1 cellular context compared by ENCODE assay signal in genomic region chr19:45585158-45585577, GRCh38.
A peak's percentile ranks its signal among the peaks of the same experiment; 100 is the strongest.
TF ChIP-seq lines count a peak whose summit lies in the region.

No MANE protein-coding gene starts in this region.

TF ChIP-seq in K562, 482 proteins besides CTCF, POLR2A, EP300 and RAD21 (continued from another document and continues in another):
- peak; percentile 26; the same call in 1 of the 2 replicates for TF ChIP-seq FOXP4 (CRISPR knock-in tag; IDR thresholded peaks at IDR 0.05; ENCODE audit: borderline replicate concordance)
- no peak for TF ChIP-seq ARID3B (CRISPR knock-in tag; IDR thresholded peaks at IDR 0.05; ENCODE audit: borderline replicate concordance)
- TF ChIP-seq ELF4 (CRISPR knock-in tag; IDR thresholded peaks at IDR 0.05), result no peak
- TF ChIP-seq ZNF239 (CRISPR knock-in tag; IDR thresholded peaks at IDR 0.05), result no peak
- TF ChIP-seq PBX2 (CRISPR knock-in tag; IDR thresholded peaks at IDR 0.05; ENCODE audit: low read depth), result no peak
- TF ChIP-seq PBX2 (tag; conservative IDR thresholded peaks at IDR 0.05; ENCODE audit: low read depth), result no peak
- TF ChIP-seq NR2F6 (CRISPR knock-in tag; IDR thresholded peaks at IDR 0.05), result 0 out of 2 replicates have a peak, but pooled peaks have one; percentile 15
- TF ChIP-seq ZNF395 (CRISPR knock-in tag; IDR thresholded peaks at IDR 0.05), result no peak
- no peak for TF ChIP-seq NR0B1 (IDR thresholded peaks at IDR 0.05; ENCODE audit: partially characterized antibody)
- TF ChIP-seq ADNP (tag; IDR thresholded peaks at IDR 0.05), result peak; percentile 69; the same call in 1 of the 2 replicates
- TF ChIP-seq TRIM25 (IDR thresholded peaks at IDR 0.05; ENCODE audit: borderline replicate concordance), result no peak
- no peak for TF ChIP-seq CUX1 (CRISPR knock-in tag; IDR thresholded peaks at IDR 0.05)
- no peak for TF ChIP-seq ELF2 (CRISPR knock-in tag; IDR thresholded peaks at IDR 0.05)
- TF ChIP-seq RHOXF2B (CRISPR knock-in tag; conservative IDR thresholded peaks at IDR 0.05), result no peak
- TF ChIP-seq MTA3 (IDR thresholded peaks at IDR 0.05; ENCODE audit: borderline replicate concordance), result no peak
- 0 out of 2 replicates have a peak, but pooled peaks have one; percentile 41 for TF ChIP-seq ZNF12 (CRISPR knock-in tag; IDR thresholded peaks at IDR 0.05)
- TF ChIP-seq YY1 (IDR thresholded peaks at IDR 0.05; ENCODE audit: borderline replicate concordance in 1 of 3, control insufficient read depth in 1 of 3, extremely low read depth in 1 of 3, insufficient read depth in 3 of 3, insufficient read length in 1 of 3, insufficient replicate concordance in 2 of 3, low read depth in 1 of 3, low read length in 2 of 3), result no peak
- no peak for TF ChIP-seq ESRRB (CRISPR knock-in tag; IDR thresholded peaks at IDR 0.05; ENCODE audit: borderline replicate concordance)
- no peak for TF ChIP-seq ZNF174 (CRISPR knock-in tag; IDR thresholded peaks at IDR 0.05)
- no peak for TF ChIP-seq ARID2 (IDR thresholded peaks at IDR 0.05)
- TF ChIP-seq THRB (CRISPR knock-in tag; conservative IDR thresholded peaks at IDR 0.05), result no peak
- no peak for TF ChIP-seq ZNF76 (CRISPR knock-in tag; IDR thresholded peaks at IDR 0.05; ENCODE audit: borderline replicate concordance)
- peak; percentile 99 for TF ChIP-seq BCOR (IDR thresholded peaks at IDR 0.05)
- TF ChIP-seq WHSC1 (IDR thresholded peaks at IDR 0.05; ENCODE audit: low read length), result no peak
- no peak for TF ChIP-seq ZNF263 (CRISPR knock-in tag; IDR thresholded peaks at IDR 0.05; ENCODE audit: borderline replicate concordance)
- no peak for TF ChIP-seq XRCC4 (IDR thresholded peaks at IDR 0.05; ENCODE audit: extremely low read depth, insufficient read depth, insufficient read length)
- TF ChIP-seq ZNF133 (CRISPR knock-in tag; IDR thresholded peaks at IDR 0.05), result no peak
- TF ChIP-seq FOXA3 (CRISPR knock-in tag; conservative IDR thresholded peaks at IDR 0.05 in 1 of 2, IDR thresholded peaks at IDR 0.05 in 1 of 2), result 0 out of 4 replicates have a peak, but pooled peaks of 1 of the 2 experiments have one; percentile 0
- TF ChIP-seq NFIX (CRISPR knock-in tag; IDR thresholded peaks at IDR 0.05; ENCODE audit: low read depth), result no peak
- peak in 1 of 2 experiments; percentile 17; a peak in 1 of 4 replicates for TF ChIP-seq HDAC1 (IDR thresholded peaks at IDR 0.05)
- TF ChIP-seq ZNF449 (CRISPR knock-in tag; IDR thresholded peaks at IDR 0.05), result peak; percentile 58; the same call in 1 of the 2 replicates
- no peak for TF ChIP-seq TAF9B (IDR thresholded peaks at IDR 0.05; ENCODE audit: partially characterized antibody)
- TF ChIP-seq DPF2 (IDR thresholded peaks at IDR 0.05), result no peak; the same call in 1 of the 2 replicates
- no peak for TF ChIP-seq RUNX1 (IDR thresholded peaks at IDR 0.05; ENCODE audit: low read depth)
- no peak for TF ChIP-seq E2F5 (CRISPR knock-in tag; IDR thresholded peaks at IDR 0.05)
- no peak for TF ChIP-seq GATAD2B (IDR thresholded peaks at IDR 0.05; ENCODE audit: borderline replicate concordance)
- no peak for TF ChIP-seq GTF2E2 (tag; IDR thresholded peaks at IDR 0.05)
- no peak for TF ChIP-seq BRCA1 (IDR thresholded peaks at IDR 0.05)
- TF ChIP-seq BRCA1 (CRISPR knock-in tag; IDR thresholded peaks at IDR 0.05), result no peak
- TF ChIP-seq SMAD4 (CRISPR knock-in tag; conservative IDR thresholded peaks at IDR 0.05), result peak; percentile 29
- no peak for TF ChIP-seq COPS2 (conservative IDR thresholded peaks at IDR 0.05)
- no peak for TF ChIP-seq SMC3 (conservative IDR thresholded peaks at IDR 0.05; ENCODE audit: insufficient read depth, low read depth, low read length)
- no peak for TF ChIP-seq POLR2H (tag; IDR thresholded peaks at IDR 0.05; ENCODE audit: low read depth)
- TF ChIP-seq MECOM (CRISPR knock-in tag; IDR thresholded peaks at IDR 0.05), result no peak
